17 cellular contexts compared by ENCODE assay signal in genomic region chr12:132089407-132089910, GRCh38. TPM values are rescaled to one million over a fixed set of nuclear protein-coding genes. Genes with fewer than 3 reads are reported as not detected.
DNase-seq lines count a peak whose midpoint lies in the region; ATAC-seq and TF ChIP-seq lines count a peak whose summit lies in the region.
"Had no signal": no experiment of that assay in that cellular context is flagged by ENCODE, and none has a peak within 500 bp of the region (broad histone marks: within the 10 kb centered on the region; RNA-seq: fewer than 3 reads in every experiment).

No MANE protein-coding gene starts in this region.

- H3K9me3 ChIP-seq in DOHH2 (ENCODE audit: control insufficient read depth, insufficient read depth, low read length) = no peaks in the 10 kb centered on the region
- H3K9me3 ChIP-seq in OCI-LY7 (ENCODE audit: low read length) = peaks cover 9% of the 10 kb centered on the region; the same call in 1 of the 2 replicates
- H3K9me3 ChIP-seq: SJCRH30 had no signal

- CTCF ChIA-PET in OCI-LY7 (lab: Charles Lee; ENCODE audit: unreplicated experiment) = no interaction called here

- H3K27me3 Mint-ChIP-seq in chondrocyte (ENCODE audit: low read depth) (no peaks in the 10 kb centered on the region), natural killer cell (ENCODE audit: low read depth in 2 of 2) (no peaks in the 10 kb centered on the region)
- H3K27me3 Mint-ChIP-seq: CD4-positive, alpha-beta memory T cell had no signal

- H3K4me1 Mint-ChIP-seq in chondrocyte (ENCODE audit: low read depth) (peaks cover 32% of the 10 kb centered on the region), natural killer cell (peaks cover 15 to 27% of the 10 kb centered on the region in 2 donors)

- H3K27ac ChIP-seq in DOHH2 (ENCODE audit: low read depth, low read length) = peak overlapping the region; percentile 24
- H3K27ac ChIP-seq in OCI-LY7 (ENCODE audit: low read depth, low read length, poor library complexity, severe bottlenecking) = no peak overlapping the region
- H3K27ac ChIP-seq in brain microvascular endothelial cell = no peak overlapping the region
- H3K27ac ChIP-seq: HL-60, SJCRH30 had no signal

- H3K4me3 Mint-ChIP-seq in chondrocyte (ENCODE audit: unreplicated experiment) (no peak overlapping the region), natural killer cell (no peak overlapping the region)
- H3K4me3 Mint-ChIP-seq: CD4-positive, alpha-beta memory T cell had no signal

- peaks cover 46% of the 10 kb centered on the region for H3K36me3 ChIP-seq in DOHH2 (ENCODE audit: control insufficient read depth, low read length)
- peaks cover 77% of the 10 kb centered on the region for H3K36me3 ChIP-seq in OCI-LY7 (ENCODE audit: insufficient read depth, low read length)
- H3K36me3 ChIP-seq in brain microvascular endothelial cell (replicated peaks) = peaks cover 11% of the 10 kb centered on the region

- H3K79me2 ChIP-seq in DOHH2 (ENCODE audit: control insufficient read depth, low read length) (peaks cover 66% of the 10 kb centered on the region), OCI-LY7 (ENCODE audit: insufficient read depth, low read depth, low read length) (peaks cover 57% of the 10 kb centered on the region)

- in situ Hi-C loops in brain microvascular endothelial cell (cut with HindIII; ENCODE audit: low pct_ligation_motif_present, low sequenced_read_pairs) = no loop called here

- H3F3A ChIP-seq in DOHH2 (ENCODE audit: control insufficient read depth, insufficient read depth) = peaks cover 7% of the 10 kb centered on the region; the same call in 1 of the 2 replicates

- no peaks in the 10 kb centered on the region for H3K9me2 ChIP-seq in DOHH2 (replicated peaks; ENCODE audit: control insufficient read depth, low read length)
- H3K9me2 ChIP-seq in OCI-LY7 (ENCODE audit: insufficient read depth, low read length) = no peaks in the 10 kb centered on the region

- peak overlapping the region; percentile 39 for H3K4me2 ChIP-seq in DOHH2 (ENCODE audit: low read length)
- H3K4me2 ChIP-seq in OCI-LY7 (ENCODE audit: low read length) = 0 out of 2 replicates have a peak overlapping the region, but pooled peaks have one; percentile 5

- intact Hi-C loops in OCI-LY7 (cut with micrococcal nuclease; ENCODE audit: unreplicated experiment) = loop anchor here (5.0 kb wide), 1 partner anchor 53 kb away; the partner anchor contains the start of genes DDX51 and NOC4L
- intact Hi-C loops in natural killer cell (cut with micrococcal nuclease) = no loop called here

- peaks cover 3% of the 10 kb centered on the region for H3K9me3 Mint-ChIP-seq in chondrocyte (ENCODE audit: low read depth)
- H3K9me3 Mint-ChIP-seq in natural killer cell = no peaks in the 10 kb centered on the region
- H3K9me3 Mint-ChIP-seq: CD4-positive, alpha-beta memory T cell had no signal

- H3K36me3 Mint-ChIP-seq in chondrocyte (ENCODE audit: low read depth) = peaks cover 9% of the 10 kb centered on the region
- no peaks in the 10 kb centered on the region for H3K36me3 Mint-ChIP-seq in natural killer cell

- peak overlapping the region; percentile 32 for H3K27ac Mint-ChIP-seq in chondrocyte (ENCODE audit: unreplicated experiment)
- no peak overlapping the region for H3K27ac Mint-ChIP-seq in natural killer cell

- no peaks in the 10 kb centered on the region for H4K20me1 ChIP-seq in DOHH2 (ENCODE audit: control insufficient read depth, insufficient read depth, low read depth, low read length)
- H4K20me1 ChIP-seq in OCI-LY7 (ENCODE audit: insufficient read depth, low read length) = no peaks in the 10 kb centered on the region; the same call in 1 of the 2 replicates

- H3K27me3 ChIP-seq in DOHH2 (ENCODE audit: control insufficient read depth, low read length) (no peaks in the 10 kb centered on the region), brain microvascular endothelial cell (replicated peaks) (no peaks in the 10 kb centered on the region)
- H3K27me3 ChIP-seq: SJCRH30 had no signal

- POLR2A ChIA-PET in OCI-LY7 (lab: Charles Lee) = interaction anchor here (0.6 kb wide), 1 partner anchor 611 kb away, joined by 3 read pairs; no protein-coding TSS in a partner anchor

- no TSS peak for BruUV-seq in OCI-LY7 (replicated peaks; lab: Mats Ljungman, UMichigan)

- TF ChIP-seq CTCF in DOHH2 (IDR thresholded peaks at IDR 0.05; ENCODE audit: low read depth, low read length, poor library complexity, severe bottlenecking) (no peak), OCI-LY7 (conservative IDR thresholded peaks at IDR 0.05; ENCODE audit: low read length) (no peak), chondrocyte (IDR thresholded peaks at IDR 0.05) (no peak), natural killer cell (IDR thresholded peaks at IDR 0.05) (no peak), brain microvascular endothelial cell (IDR thresholded peaks at IDR 0.05; ENCODE audit: low read depth, low read length, missing control alignments) (no peak)

- no peak for DNase-seq in OCI-LY7 (ENCODE audit: low spot score)
- DNase-seq in chondrocyte (ENCODE audit: low spot score) = no peak
- peak; percentile 2 for DNase-seq in fibroblast of peridontal ligament (ENCODE audit: extremely low read depth)
- no peak for DNase-seq in natural killer cell
- no peak for DNase-seq in brain microvascular endothelial cell
- DNase-seq: CD4-positive, alpha-beta memory T cell; DND-41; MV-4-11; NCI-H1105 treated with DMSO at 0.1 percent for 48 hours; NCI-H2029 treated with DMSO at 0.1 percent for 48 hours; NCI-H226; NCI-H510A treated with DMSO at 0.1 percent for 48 hours; NCI-H774; SJCRH30 had no signal

- H3K4me1 ChIP-seq in DOHH2 (ENCODE audit: control insufficient read depth, low read length) (peaks cover 30% of the 10 kb centered on the region), OCI-LY7 (ENCODE audit: insufficient read depth, low read length, poor library complexity, severe bottlenecking) (peaks cover 25% of the 10 kb centered on the region)

- ATAC-seq in HG03025 (IDR thresholded peaks at IDR 0.05; ENCODE audit: low FRiP score, unreplicated experiment) (no peak), natural killer cell (no peak)

- H3K4me3 ChIP-seq in DOHH2 (ENCODE audit: low read length) (peak overlapping the region; percentile 26), OCI-LY7 (ENCODE audit: low read depth, low read length, poor library complexity, severe bottlenecking) (no peak overlapping the region), brain microvascular endothelial cell (ENCODE audit: low read depth, low read length) (no peak overlapping the region)
- H3K4me3 ChIP-seq: SJCRH30 had no signal

- no peak overlapping the region for H2AFZ ChIP-seq in OCI-LY7 (ENCODE audit: low read length)

RNA-seq across cellular contexts. Expression of gene DDX51, which starts 54.7 kb away (rescaled TPM):
- total RNA-seq in OCI-LY7 (2014; rRNA removed; shearing (Covaris generic)) = 46.2 and 47.1 TPM in 2 replicates
- 63.1 and 63.5 TPM in 2 replicates for total RNA-seq in OCI-LY7 (2022)
- total RNA-seq in chondrocyte = 7.9 to 10.1 TPM (median 9.6 TPM) in 3 replicates
- 10 to 100 TPM; 39.5 to 55.9 (median 54.2) TPM for total RNA-seq in natural killer cell

RNA-seq across cellular contexts. Expression of gene NOC4L, which starts 54.8 kb away (rescaled TPM):
- 25.0 and 31.0 TPM in 2 replicates for total RNA-seq in OCI-LY7 (2014; rRNA removed; shearing (Covaris generic))
- total RNA-seq in OCI-LY7 (2022) = 43.7 and 47.6 TPM in 2 replicates
- 14.4 to 16.0 TPM (median 14.7 TPM) in 3 replicates for total RNA-seq in chondrocyte
- total RNA-seq in natural killer cell = 10 to 100 TPM; 21.0 to 30.2 (median 21.7) TPM
